Comparison of ENCODE assay signal across 1 cellular context in genomic region chr1:200631375-200631774, GRCh38.
TF ChIP-seq lines count a peak whose summit lies in the region.

No MANE protein-coding gene starts in this region.

TF ChIP-seq in HepG2, 621 proteins besides CTCF, POLR2A, EP300 and RAD21 (continued from another document):
- TF ChIP-seq PRDM4 (CRISPR knock-in tag; IDR thresholded peaks at IDR 0.05; ENCODE audit: borderline replicate concordance), result no peak
TF ChIP-seq in HepG2: peak in this region for 1.
